ENCODE assay signal across 1 cellular context in genomic region chr3:159082514-159082913, GRCh38.
TF ChIP-seq lines count a peak whose summit lies in the region.

No MANE protein-coding gene starts in this region.

TF ChIP-seq in WTC11, 78 proteins besides CTCF, POLR2A, EP300 and RAD21 (continued from another document):
- TF ChIP-seq, protein P1, sequence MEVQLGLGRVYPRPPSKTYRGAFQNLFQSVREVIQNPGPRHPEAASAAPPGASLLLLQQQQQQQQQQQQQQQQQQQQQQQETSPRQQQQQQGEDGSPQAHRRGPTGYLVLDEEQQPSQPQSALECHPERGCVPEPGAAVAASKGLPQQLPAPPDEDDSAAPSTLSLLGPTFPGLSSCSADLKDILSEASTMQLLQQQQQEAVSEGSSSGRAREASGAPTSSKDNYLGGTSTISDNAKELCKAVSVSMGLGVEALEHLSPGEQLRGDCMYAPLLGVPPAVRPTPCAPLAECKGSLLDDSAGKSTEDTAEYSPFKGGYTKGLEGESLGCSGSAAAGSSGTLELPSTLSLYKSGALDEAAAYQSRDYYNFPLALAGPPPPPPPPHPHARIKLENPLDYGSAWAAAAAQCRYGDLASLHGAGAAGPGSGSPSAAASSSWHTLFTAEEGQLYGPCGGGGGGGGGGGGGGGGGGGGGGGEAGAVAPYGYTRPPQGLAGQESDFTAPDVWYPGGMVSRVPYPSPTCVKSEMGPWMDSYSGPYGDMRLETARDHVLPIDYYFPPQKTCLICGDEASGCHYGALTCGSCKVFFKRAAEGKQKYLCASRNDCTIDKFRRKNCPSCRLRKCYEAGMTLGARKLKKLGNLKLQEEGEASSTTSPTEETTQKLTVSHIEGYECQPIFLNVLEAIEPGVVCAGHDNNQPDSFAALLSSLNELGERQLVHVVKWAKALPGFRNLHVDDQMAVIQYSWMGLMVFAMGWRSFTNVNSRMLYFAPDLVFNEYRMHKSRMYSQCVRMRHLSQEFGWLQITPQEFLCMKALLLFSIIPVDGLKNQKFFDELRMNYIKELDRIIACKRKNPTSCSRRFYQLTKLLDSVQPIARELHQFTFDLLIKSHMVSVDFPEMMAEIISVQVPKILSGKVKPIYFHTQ (CRISPR knock-in tag; IDR thresholded peaks at IDR 0.05), result no peak
- no peak for TF ChIP-seq RELA (CRISPR knock-in tag; IDR thresholded peaks at IDR 0.05; ENCODE audit: borderline replicate concordance)
